14 cellular contexts compared by ENCODE assay signal in the genomic region with DNA sequence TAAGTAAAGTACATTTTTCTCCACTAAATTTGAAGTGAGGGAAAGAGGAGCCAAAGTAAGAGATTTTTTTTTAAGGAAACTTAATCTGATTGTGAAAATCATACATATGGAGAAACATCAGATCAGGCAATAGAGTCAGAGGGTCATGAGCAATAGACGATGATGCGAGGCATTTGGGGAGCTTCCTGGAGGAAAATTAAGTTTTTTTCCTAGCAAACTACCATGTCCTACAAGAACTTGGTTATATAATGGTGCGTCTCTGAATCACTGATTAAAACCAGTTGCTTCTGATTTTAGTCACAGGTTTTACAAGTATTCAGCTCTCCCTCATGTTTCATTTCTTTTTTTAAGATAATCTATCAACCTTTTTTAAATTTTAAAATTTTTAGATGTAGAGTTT. TPM values are rescaled to one million over a fixed set of nuclear protein-coding genes. Genes with fewer than 3 reads are reported as not detected.
DNase-seq lines count a peak whose midpoint lies in the region; ATAC-seq and TF ChIP-seq lines count a peak whose summit lies in the region.
"Had no signal": no experiment of that assay in that cellular context is flagged by ENCODE, and none has a peak within 500 bp of the region (broad histone marks: within the 10 kb centered on the region; RNA-seq: fewer than 3 reads in every experiment).

No MANE protein-coding gene starts in this region.

- intact Hi-C loops in Caco-2 (cut with micrococcal nuclease; ENCODE audit: unreplicated experiment): no loop called here
- intact Hi-C loops in spleen (cut with DNase I; ENCODE audit: low total_unique reads): no loop called here

- H3K36me3 ChIP-seq in adipocyte (ENCODE audit: control insufficient read depth, insufficient read depth, low read length, severe bottlenecking): peaks cover 6% of the 10 kb centered on the region
- no peaks in the 10 kb centered on the region for H3K36me3 ChIP-seq in Caco-2 (ENCODE audit: control insufficient read depth, insufficient read depth, low read length)
- H3K36me3 ChIP-seq in spleen: peaks cover 0 to 61% (median 6%) of the 10 kb centered on the region in 6 donors

- H3K27ac Mint-ChIP-seq in Caco-2 (ENCODE audit: unreplicated experiment): no peak overlapping the region
- H3K27ac Mint-ChIP-seq in activated CD8-positive, alpha-beta memory T cell treated with anti-CD3 and anti-CD28 coated beads, Interleukin-2, amount 10 ng/mL, durations not matched to agents 7 days and 5 days: no peak overlapping the region
- H3K27ac Mint-ChIP-seq: CD8-positive, alpha-beta memory T cell; IgD-negative memory B cell had no signal

- no peak overlapping the region for H3K4me3 ChIP-seq in adipocyte (ENCODE audit: low read length)
- no peak overlapping the region for H3K4me3 ChIP-seq in fibroblast of the aortic adventitia (ENCODE audit: low read depth, low read length)
- no peak overlapping the region for H3K4me3 ChIP-seq in Caco-2 (ENCODE audit: low read depth, low read length)
- no peak overlapping the region for H3K4me3 ChIP-seq in spleen
- H3K4me3 ChIP-seq: BLaER1, GM12878 had no signal

- no TSS peak for BruUV-seq in Caco-2 (replicated peaks; lab: Mats Ljungman, UMichigan)

- TF ChIP-seq CTCF in fibroblast of the aortic adventitia (IDR thresholded peaks at IDR 0.05; ENCODE audit: insufficient read depth, low read length): no peak
- no peak for TF ChIP-seq CTCF in Caco-2 (IDR thresholded peaks at IDR 0.05; ENCODE audit: insufficient read depth in 1 of 2, low read depth in 1 of 2, low read length in 1 of 2, severe bottlenecking in 1 of 2, unreplicated experiment in 1 of 2)
- TF ChIP-seq CTCF in spleen (IDR thresholded peaks at IDR 0.05 in 8 of 11, conservative IDR thresholded peaks at IDR 0.05 in 3 of 11): no peak

- no peaks in the 10 kb centered on the region for H3K27me3 ChIP-seq in adipocyte (replicated peaks; ENCODE audit: control insufficient read depth, insufficient read depth, low read length)
- no peaks in the 10 kb centered on the region for H3K27me3 ChIP-seq in Caco-2 (replicated peaks; ENCODE audit: control insufficient read depth, insufficient read depth, low read length)
- H3K27me3 ChIP-seq in spleen (replicated peaks in 1 of 7): no peaks in the 10 kb centered on the region
- H3K27me3 ChIP-seq: BLaER1 had no signal

- H3K36me3 Mint-ChIP-seq in Caco-2 (ENCODE audit: insufficient read depth, unreplicated experiment): peaks cover 16% of the 10 kb centered on the region
- H3K36me3 Mint-ChIP-seq in activated CD8-positive, alpha-beta memory T cell treated with anti-CD3 and anti-CD28 coated beads, Interleukin-2, amount 10 ng/mL, durations not matched to agents 7 days and 5 days: no peaks in the 10 kb centered on the region
- H3K36me3 Mint-ChIP-seq: IgD-negative memory B cell had no signal

- POLR2A ChIA-PET in Caco-2 (lab: Charles Lee): no interaction called here

- ATAC-seq in activated CD8-positive, alpha-beta memory T cell treated with anti-CD3 and anti-CD28 coated beads, Interleukin-2, amount 10 ng/mL, durations not matched to agents 7 days and 5 days: no peak
- ATAC-seq: GM12878, HCT116 had no signal

- H3K4me1 Mint-ChIP-seq in Caco-2 (ENCODE audit: low read depth, unreplicated experiment): no peaks in the 10 kb centered on the region
- H3K4me1 Mint-ChIP-seq in activated CD8-positive, alpha-beta memory T cell treated with anti-CD3 and anti-CD28 coated beads, Interleukin-2, amount 10 ng/mL, durations not matched to agents 7 days and 5 days: no peaks in the 10 kb centered on the region
- H3K4me1 Mint-ChIP-seq: CD8-positive, alpha-beta memory T cell had no signal

- WGBS in spleen, 5 donors: 88 to 97% (median 95%) methylated on average over 3 of the region's 3 CpGs

- no peak overlapping the region for H3K27ac ChIP-seq in spleen
- H3K27ac ChIP-seq: BLaER1 had no signal

- H3K9me3 ChIP-seq in adipocyte (ENCODE audit: control insufficient read depth, low read length): no peaks in the 10 kb centered on the region
- no peaks in the 10 kb centered on the region for H3K9me3 ChIP-seq in Caco-2
- no peaks in the 10 kb centered on the region for H3K9me3 ChIP-seq in spleen
- H3K9me3 ChIP-seq: BLaER1 had no signal

- H3K4me1 ChIP-seq in adipocyte (ENCODE audit: control insufficient read depth, insufficient read depth, low read length) (peaks cover 18% of the 10 kb centered on the region), Caco-2 (no peaks in the 10 kb centered on the region), spleen (no peaks in the 10 kb centered on the region)
- H3K4me1 ChIP-seq: BLaER1 had no signal

- no peaks in the 10 kb centered on the region for H3K9me3 Mint-ChIP-seq in Caco-2 (ENCODE audit: unreplicated experiment)
- no peaks in the 10 kb centered on the region for H3K9me3 Mint-ChIP-seq in activated CD8-positive, alpha-beta memory T cell treated with anti-CD3 and anti-CD28 coated beads, Interleukin-2, amount 10 ng/mL, durations not matched to agents 7 days and 5 days (ENCODE audit: low read depth)
- H3K9me3 Mint-ChIP-seq: CD8-positive, alpha-beta memory T cell; IgD-negative memory B cell had no signal

- DNase-seq in GM03348 (ENCODE audit: low spot score): peak; percentile 29
- peak; percentile 29 for DNase-seq in adipocyte (ENCODE audit: low read depth)
- DNase-seq in fibroblast of the aortic adventitia (ENCODE audit: low read depth): peak; percentile 24
- DNase-seq in Caco-2: no peak
- DNase-seq in spleen: no peak
- no peak for DNase-seq in activated CD8-positive, alpha-beta memory T cell treated with anti-CD3 and anti-CD28 coated beads, Interleukin-2, amount 10 ng/mL, durations not matched to agents 7 days and 5 days
- DNase-seq in NCI-H2081 treated with DMSO at 0.1 percent for 48 hours (lab: John Stamatoyannopoulos, UW): no peak
- DNase-seq: AML-193; CD8-positive, alpha-beta memory T cell; DMS53 had no signal

- TF ChIP-seq POLR2A in spleen (IDR thresholded peaks at IDR 0.05): no peak

- CTCF ChIA-PET in Caco-2 (lab: Charles Lee): no interaction called here
- CTCF ChIA-PET in activated CD8-positive, alpha-beta memory T cell treated with anti-CD3 and anti-CD28 coated beads, Interleukin-2, amount 10 ng/mL, durations not matched to agents 7 days and 5 days (lab: Charles Lee): interaction anchor here (1.2 kb wide), 1 partner anchor 8 kb away, joined by 4 read pairs; no protein-coding TSS in a partner anchor

- H3K9ac ChIP-seq in adipocyte (ENCODE audit: low read length): no peak overlapping the region
- H3K9ac ChIP-seq: BLaER1 had no signal

- H3K27me3 Mint-ChIP-seq in Caco-2 (ENCODE audit: insufficient read depth, unreplicated experiment): no peaks in the 10 kb centered on the region
- H3K27me3 Mint-ChIP-seq in activated CD8-positive, alpha-beta memory T cell treated with anti-CD3 and anti-CD28 coated beads, Interleukin-2, amount 10 ng/mL, durations not matched to agents 7 days and 5 days: no peaks in the 10 kb centered on the region
- H3K27me3 Mint-ChIP-seq: CD8-positive, alpha-beta memory T cell; IgD-negative memory B cell had no signal

- no peak overlapping the region for H3K4me3 Mint-ChIP-seq in Caco-2 (ENCODE audit: unreplicated experiment)
- H3K4me3 Mint-ChIP-seq in activated CD8-positive, alpha-beta memory T cell treated with anti-CD3 and anti-CD28 coated beads, Interleukin-2, amount 10 ng/mL, durations not matched to agents 7 days and 5 days: no peak overlapping the region
- H3K4me3 Mint-ChIP-seq: CD8-positive, alpha-beta memory T cell; IgD-negative memory B cell had no signal

RNA-seq across cellular contexts. Expression of gene MTURN, which starts 52.1 kb away (rescaled TPM):
- total RNA-seq in fibroblast of the aortic adventitia (ENCODE audit: low replicate concordance): 29.8 and 67.8 TPM in 2 replicates
- 2.2 and 2.3 TPM in 2 replicates for total RNA-seq in Caco-2 (2022)
- 10 to 100 TPM; 11.8 to 36.6 (median 17.0) TPM for total RNA-seq in spleen
- polyA plus RNA-seq in spleen: 1 to 10 TPM; 6.3 to 7.4 (median 6.5) TPM
- total RNA-seq in activated CD8-positive, alpha-beta memory T cell treated with anti-CD3 and anti-CD28 coated beads, Interleukin-2, amount 10 ng/mL, durations not matched to agents 7 days and 5 days: 1 to 10 TPM; 2.5 to 4.4 TPM

RNA-seq across cellular contexts. Expression of gene PLEKHA8, which starts 54.5 kb away (rescaled TPM):
- total RNA-seq in fibroblast of the aortic adventitia (ENCODE audit: low replicate concordance) (10.6 and 15.5 TPM in 2 replicates), Caco-2 (2022) (32.5 and 34.1 TPM in 2 replicates), spleen (10 to 100 TPM in 3 of 7 donors, 1 to 10 TPM in 4; 5.2 to 13.6 (median 9.6) TPM)
- polyA plus RNA-seq in spleen: 1 to 10 TPM; 1.4 to 1.8 (median 1.7) TPM
- 10 to 100 TPM; 10.8 to 10.9 TPM for total RNA-seq in activated CD8-positive, alpha-beta memory T cell treated with anti-CD3 and anti-CD28 coated beads, Interleukin-2, amount 10 ng/mL, durations not matched to agents 7 days and 5 days

RNA-seq across cellular contexts. Expression of gene FKBP14, which starts 56.2 kb away (rescaled TPM):
- total RNA-seq in fibroblast of the aortic adventitia (ENCODE audit: low replicate concordance): 39.9 and 57.5 TPM in 2 replicates
- 17.5 and 20.3 TPM in 2 replicates for total RNA-seq in Caco-2 (2022)
- total RNA-seq in spleen: 10 to 100 TPM in 4 of 7 donors, 1 to 10 TPM in 3; 5.5 to 14.7 (median 10.7) TPM
- 1 to 10 TPM; 1.2 to 1.3 (median 1.3) TPM for polyA plus RNA-seq in spleen
- 1 to 10 TPM; 5.2 to 6.4 TPM for total RNA-seq in activated CD8-positive, alpha-beta memory T cell treated with anti-CD3 and anti-CD28 coated beads, Interleukin-2, amount 10 ng/mL, durations not matched to agents 7 days and 5 days

Comparison
In these comparisons a context has a peak if more than half of its experiments do, and no peak if none do; other contexts are left out.
1. DNase-seq: peak in GM03348 (single experiment), adipocyte (single experiment) and fibroblast of the aortic adventitia (single experiment); none in Caco-2 (0 of 2), spleen (single experiment), activated CD8-positive, alpha-beta memory T cell treated with anti-CD3 and anti-CD28 coated beads, Interleukin-2, amount 10 ng/mL, durations not matched to agents 7 days and 5 days (single experiment) and NCI-H2081 treated with DMSO at 0.1 percent for 48 hours (single experiment).